In genomic region chr11:73752216-73752867, GRCh38 we compare ENCODE assay signal across 17 cellular contexts. TPM values are rescaled to one million over a fixed set of nuclear protein-coding genes. Genes with fewer than 3 reads are reported as not detected.
DNase-seq lines count a peak whose midpoint lies in the region; ATAC-seq and TF ChIP-seq lines count a peak whose summit lies in the region.
"Had no signal": no experiment of that assay in that cellular context is flagged by ENCODE, and none has a peak within 500 bp of the region (broad histone marks: within the 10 kb centered on the region; RNA-seq: fewer than 3 reads in every experiment).

No MANE protein-coding gene starts in this region.

- peaks cover 51% of the 10 kb centered on the region for H3K4me1 ChIP-seq in body of pancreas
- peaks cover 6 to 58% of the 10 kb centered on the region in 2 donors for H3K4me1 ChIP-seq in left lung
- peaks cover 2% of the 10 kb centered on the region for H3K4me1 ChIP-seq in thymus (ENCODE audit: control insufficient read depth, insufficient read depth, low read length)

- WGBS in body of pancreas, 2 donors = 68 to 75% methylated on average over 14 of the region's 14 CpGs
- 94% methylated on average over 14 of the region's 14 CpGs for WGBS in thymus

- TF ChIP-seq CTCF in body of pancreas (IDR thresholded peaks at IDR 0.05) (no peak), left lung (IDR thresholded peaks at IDR 0.05) (no peak)

- DNase-seq in left cardiac atrium (no peak), cardiac septum (ENCODE audit: low spot score) (no peak), body of pancreas (peak in 1 of 4 donors; percentile 19), left lung (peak in 1 of 2 donors; percentile 70)
- DNase-seq: activated naive CD4-positive, alpha-beta T cell treated with anti-CD3 and anti-CD28 coated beads for 36 hours; effector CD8-positive, alpha-beta T cell; foreskin fibroblast; GOT3; NCI-H1436 treated with DMSO at 0.1 percent for 48 hours; NK-92 treated with Interleukin-12 subunit alpha and Interleukin-12 subunit beta, amount 100 ng/mL, for 24 hours; Right ventricle myocardium superior; stimulated activated naive B cell treated with anti-CD40 and anti-IgM and Interleukin-4, amounts not matched to agents 10 μg/mL and 1 μg/mL and 100 μg/mL, for 72 hours had no signal

- ATAC-seq in left cardiac atrium = peak; percentile 51 to 55
- peak; percentile 30 for ATAC-seq in body of pancreas
- peak; percentile 87 for ATAC-seq in left lung
- ATAC-seq in HG03457 (IDR thresholded peaks at IDR 0.05; ENCODE audit: unreplicated experiment) = no peak
- ATAC-seq in HG02798 (IDR thresholded peaks at IDR 0.05; ENCODE audit: poor library complexity, unreplicated experiment) = no peak
- ATAC-seq in HG03039 (IDR thresholded peaks at IDR 0.05; ENCODE audit: unreplicated experiment) = no peak
- ATAC-seq: activated CD4-positive, CD25-positive, alpha-beta regulatory T cell treated with anti-CD3 and anti-CD28 coated beads, Interleukin-2, amount 50 U/mL, for 24 hours; stimulated activated naive B cell treated with anti-CD40 and anti-IgM and Interleukin-4, amounts not matched to agents 10 μg/mL and 1 μg/mL and 100 μg/mL, for 72 hours had no signal

- H3K4me3 ChIP-seq in body of pancreas = no peak overlapping the region
- no peak overlapping the region for H3K4me3 ChIP-seq in left lung
- no peak overlapping the region for H3K4me3 ChIP-seq in thymus (ENCODE audit: low read length)

- H3K27ac ChIP-seq in body of pancreas (peak overlapping the region in 3 of 4 donors; percentile 39 to 52 (median 51)), left lung (peak overlapping the region; percentile 45 to 65), thymus (ENCODE audit: low read depth) (peak overlapping the region; percentile 18)

- H3K27me3 ChIP-seq in body of pancreas (no peaks in the 10 kb centered on the region), left lung (no peaks in the 10 kb centered on the region), thymus (ENCODE audit: control insufficient read depth, insufficient read depth) (no peaks in the 10 kb centered on the region)

- TF ChIP-seq POLR2A in body of pancreas (IDR thresholded peaks at IDR 0.05) = no peak

- no peaks in the 10 kb centered on the region for H3K9me3 ChIP-seq in body of pancreas
- H3K9me3 ChIP-seq in left lung = no peaks in the 10 kb centered on the region
- no peaks in the 10 kb centered on the region for H3K9me3 ChIP-seq in thymus (ENCODE audit: control insufficient read depth)

- H3K36me3 ChIP-seq in body of pancreas (replicated peaks in 1 of 2; ENCODE audit: insufficient read depth in 1 of 2, low read depth in 2 of 2) = no peaks in the 10 kb centered on the region
- no peaks in the 10 kb centered on the region for H3K36me3 ChIP-seq in left lung
- H3K36me3 ChIP-seq in thymus (ENCODE audit: control insufficient read depth, insufficient read depth) = no peaks in the 10 kb centered on the region

- intact Hi-C loops in left cardiac atrium (cut with DNase I) = no loop called here
- intact Hi-C loops in cardiac septum (cut with DNase I) = no loop called here
- intact Hi-C loops in body of pancreas (cut with DNase I) = no loop called here
- intact Hi-C loops in left lung (cut with DNase I) = no loop called here

RNA-seq across cellular contexts. Expression of gene RAB6A, which starts 8.5 kb away (rescaled TPM):
- total RNA-seq in left cardiac atrium = 100 to 1,000 TPM; 100 to 134 TPM
- 135 TPM for total RNA-seq in cardiac septum
- 10 to 100 TPM; 54.5 to 92.0 TPM for total RNA-seq in body of pancreas
- total RNA-seq in left lung = 100 to 1,000 TPM; 146 to 150 TPM
- polyA plus RNA-seq in thymus = 64.4 TPM

RNA-seq across cellular contexts. Expression of gene MRPL48, which starts 35.3 kb away (rescaled TPM):
- total RNA-seq in left cardiac atrium (10 to 100 TPM; 33.4 to 37.3 TPM), cardiac septum (30.8 TPM), body of pancreas (10 to 100 TPM in 1 of 2 donors, 1 to 10 TPM in 1; 9.2 to 17.9 TPM), left lung (10 to 100 TPM; 28.9 to 29.1 TPM)
- polyA plus RNA-seq in thymus = 43.7 TPM

Comparison
In these comparisons a context has a peak if more than half of its experiments do, and no peak if none do; other contexts are left out.
1. ATAC-seq: peak in left cardiac atrium (2 of 2), body of pancreas (single experiment) and left lung (single experiment); none in HG03457 (single experiment), HG02798 (single experiment) and HG03039 (single experiment).
2. Peak in every context shown above with its lines, with median percentiles within 50 percentile points of each other: H3K27ac ChIP-seq.